Comparison of ENCODE assay signal across 16 cellular contexts in genomic region chr21:45479691-45480675, GRCh38.
DNase-seq lines count a peak whose midpoint lies in the region; ATAC-seq and TF ChIP-seq lines count a peak whose summit lies in the region.
"Had no signal": no experiment of that assay in that cellular context is flagged by ENCODE, and none has a peak within 500 bp of the region (broad histone marks: within the 10 kb centered on the region; RNA-seq: fewer than 3 reads in every experiment).

No MANE protein-coding gene starts in this region.

- H4K8ac ChIP-seq in H9 (replicated peaks; ENCODE audit: insufficient read length, low read depth, low read length): peak overlapping the region; percentile 40

- H3K27me3 Mint-ChIP-seq in H9 (ENCODE audit: low read depth): no peaks in the 10 kb centered on the region
- H3K27me3 Mint-ChIP-seq in activated naive CD4-positive, alpha-beta T cell treated with anti-CD3 and anti-CD28 coated beads for 36 hours (ENCODE audit: low read depth): no peaks in the 10 kb centered on the region
- H3K27me3 Mint-ChIP-seq in mesothelial cell of epicardium (ENCODE audit: low read depth): no peaks in the 10 kb centered on the region

- no peak overlapping the region for H3K14ac ChIP-seq in H9 (ENCODE audit: insufficient read depth, low read length)

- no peak overlapping the region for H2AFZ ChIP-seq in H9 (ENCODE audit: low read length)
- H2AFZ ChIP-seq: PC-9 had no signal

- H3K9ac ChIP-seq in BLaER1: peak overlapping the region; percentile 77
- H3K9ac ChIP-seq in H9 (ENCODE audit: extremely low read depth, insufficient read length, low read length): no peak overlapping the region

- no peaks in the 10 kb centered on the region for H4K20me1 ChIP-seq in BLaER1
- no peaks in the 10 kb centered on the region for H4K20me1 ChIP-seq in H9 (ENCODE audit: control insufficient read depth, insufficient read depth, insufficient read length)

- H3K27ac ChIP-seq in BLaER1 (peak overlapping the region; percentile 92), H9 (ENCODE audit: insufficient read length, low read depth, low read length) (no peak overlapping the region), upper lobe of right lung (no peak overlapping the region)
- H3K27ac ChIP-seq: PC-9, thyroid gland had no signal

- H4K91ac ChIP-seq in H9 (ENCODE audit: insufficient read length, low read depth, low read length): no peak overlapping the region

- H3K23me2 ChIP-seq in H9 (ENCODE audit: insufficient read length, low read depth, low read length, poor library complexity, severe bottlenecking): no peaks in the 10 kb centered on the region

- peak overlapping the region; percentile 57 for H3K4me3 ChIP-seq in BLaER1
- no peak overlapping the region for H3K4me3 ChIP-seq in upper lobe of right lung
- H3K4me3 ChIP-seq: PC-9, smooth muscle cell, thyroid gland had no signal

- H3K36me3 ChIP-seq in BLaER1: no peaks in the 10 kb centered on the region
- peaks cover 4% of the 10 kb centered on the region for H3K36me3 ChIP-seq in upper lobe of right lung

- TF ChIP-seq CTCF in H9 (conservative IDR thresholded peaks at IDR 0.05): no peak
- no peak for TF ChIP-seq CTCF in mesothelial cell of epicardium (IDR thresholded peaks at IDR 0.05; ENCODE audit: unreplicated experiment)
- no peak for TF ChIP-seq CTCF in GM10266 (IDR thresholded peaks at IDR 0.05; ENCODE audit: control insufficient read depth, insufficient read depth, low read depth, missing control alignments)
- TF ChIP-seq CTCF in upper lobe of right lung (IDR thresholded peaks at IDR 0.05): no peak

- H2BK120ac ChIP-seq in H9 (ENCODE audit: low read depth, low read length, poor library complexity, severe bottlenecking): no peak overlapping the region

- no peak for ATAC-seq in upper lobe of right lung
- ATAC-seq: SK-N-SH treated with all-trans-retinoic acid at 6 μM for 48 hours had no signal

- no peak overlapping the region for H2BK5ac ChIP-seq in H9 (ENCODE audit: insufficient read length, low read length)

- H3K27me3 ChIP-seq in BLaER1: no peaks in the 10 kb centered on the region
- H3K27me3 ChIP-seq in H9 (ENCODE audit: insufficient read depth, low read length): no peaks in the 10 kb centered on the region
- H3K27me3 ChIP-seq in upper lobe of right lung: no peaks in the 10 kb centered on the region
- H3K27me3 ChIP-seq: thyroid gland had no signal

- CTCF ChIA-PET in activated naive CD4-positive, alpha-beta T cell treated with anti-CD3 and anti-CD28 coated beads for 36 hours (lab: Charles Lee): no interaction called here

- H3K4me1 Mint-ChIP-seq in H9: no peaks in the 10 kb centered on the region
- H3K4me1 Mint-ChIP-seq in activated naive CD4-positive, alpha-beta T cell treated with anti-CD3 and anti-CD28 coated beads for 36 hours (ENCODE audit: low read depth): peaks cover 30% of the 10 kb centered on the region
- peaks cover 6% of the 10 kb centered on the region for H3K4me1 Mint-ChIP-seq in mesothelial cell of epicardium

- no CpG with 5 or more reads among the region's 37 CpGs for WGBS in H9 (ENCODE audit: extremely low coverage, insufficient read length, low lambda C conversion rate)

- peak overlapping the region in 1 of 3 experiments; percentile 71; a peak in 1 of 7 replicates for H3K27ac Mint-ChIP-seq in H9
- peak overlapping the region; percentile 65 for H3K27ac Mint-ChIP-seq in activated naive CD4-positive, alpha-beta T cell treated with anti-CD3 and anti-CD28 coated beads for 36 hours
- H3K27ac Mint-ChIP-seq in mesothelial cell of epicardium: peak overlapping the region; percentile 35

- no peak overlapping the region for H2AK5ac ChIP-seq in H9 (ENCODE audit: insufficient read length, low read length)

- no peak overlapping the region for H3T11ph ChIP-seq in H9 (ENCODE audit: low read length)

- H3K79me1 ChIP-seq in H9 (ENCODE audit: insufficient read depth, low read depth, low read length, poor library complexity, severe bottlenecking): no peaks in the 10 kb centered on the region

- H3K36me3 Mint-ChIP-seq in H9 (ENCODE audit: insufficient read depth in 1 of 3, low read depth in 3 of 3) (peaks cover 38 to 70% (median 51%) of the 10 kb centered on the region in 3 experiments), mesothelial cell of epicardium (peaks cover 21% of the 10 kb centered on the region)
- H3K36me3 Mint-ChIP-seq in activated naive CD4-positive, alpha-beta T cell treated with anti-CD3 and anti-CD28 coated beads for 36 hours (ENCODE audit: low read depth): no peaks in the 10 kb centered on the region

- intact Hi-C loops in activated naive CD4-positive, alpha-beta T cell treated with anti-CD3 and anti-CD28 coated beads for 36 hours (cut with micrococcal nuclease): no loop called here
- intact Hi-C loops in upper lobe of right lung (cut with DNase I): no loop called here

- H3K56ac ChIP-seq in H9 (ENCODE audit: insufficient read length, low read depth, low read length): no peak overlapping the region

- no peak for DNase-seq in H9
- DNase-seq in activated naive CD4-positive, alpha-beta T cell treated with anti-CD3 and anti-CD28 coated beads for 36 hours: peak; percentile 32
- DNase-seq in mesothelial cell of epicardium (ENCODE audit: low spot score in 2 of 2, unreplicated experiment in 2 of 2): no peak
- DNase-seq in iPS-NIHi11 (ENCODE audit: low spot score): no peak
- DNase-seq in GM10266 (ENCODE audit: extremely low spot score): no peak
- DNase-seq in LoVo (ENCODE audit: low spot score): no peak
- no peak for DNase-seq in upper lobe of right lung
- DNase-seq: caudate nucleus, DMS79, KBM-7, NCI-H1436 treated with DMSO at 0.1 percent for 48 hours, PC-9, thyroid gland had no signal

- no peak overlapping the region for H4K5ac ChIP-seq in H9 (ENCODE audit: insufficient read length, low read depth, low read length)

- peaks cover 0 to 2% of the 10 kb centered on the region in 2 experiments; a peak in 2 of 5 replicates for H3K9me3 Mint-ChIP-seq in H9
- H3K9me3 Mint-ChIP-seq in activated naive CD4-positive, alpha-beta T cell treated with anti-CD3 and anti-CD28 coated beads for 36 hours: peaks cover 3% of the 10 kb centered on the region
- H3K9me3 Mint-ChIP-seq in mesothelial cell of epicardium: no peaks in the 10 kb centered on the region

- no peak overlapping the region for H3K4ac ChIP-seq in H9 (ENCODE audit: low read depth, low read length)

- H3K23ac ChIP-seq in H9 (ENCODE audit: insufficient read length, low read depth, low read length): no peak overlapping the region

- no peak overlapping the region for H3K18ac ChIP-seq in H9 (ENCODE audit: insufficient read length, low read depth, low read length)

- H2BK15ac ChIP-seq in H9 (ENCODE audit: low read depth, low read length): no peak overlapping the region

- H3K4me1 ChIP-seq in BLaER1: peaks cover 70% of the 10 kb centered on the region
- H3K4me1 ChIP-seq in H9 (ENCODE audit: insufficient read depth, low read length): no peaks in the 10 kb centered on the region
- peaks cover 12% of the 10 kb centered on the region for H3K4me1 ChIP-seq in upper lobe of right lung
- H3K4me1 ChIP-seq: thyroid gland had no signal

- H3K9me3 ChIP-seq in BLaER1 (no peaks in the 10 kb centered on the region), H9 (ENCODE audit: control insufficient read depth, low read depth, low read length) (no peaks in the 10 kb centered on the region), upper lobe of right lung (no peaks in the 10 kb centered on the region)
- H3K9me3 ChIP-seq: thyroid gland had no signal

- H3K4me2 ChIP-seq in BLaER1 (peak overlapping the region; percentile 96), H9 (ENCODE audit: insufficient read depth, insufficient read length, low read length) (no peak overlapping the region)
- H3K4me2 ChIP-seq: PC-9, smooth muscle cell had no signal

- no peaks in the 10 kb centered on the region for H3K79me2 ChIP-seq in H9 (ENCODE audit: insufficient read depth, low read length)

- no peak overlapping the region for H2BK20ac ChIP-seq in H9 (ENCODE audit: low read depth, low read length, poor library complexity, severe bottlenecking)

- H3K4me3 Mint-ChIP-seq in H9 (no peak overlapping the region), mesothelial cell of epicardium (no peak overlapping the region)
- H3K4me3 Mint-ChIP-seq in activated naive CD4-positive, alpha-beta T cell treated with anti-CD3 and anti-CD28 coated beads for 36 hours: peak overlapping the region; percentile 71

- H2BK12ac ChIP-seq in H9 (ENCODE audit: insufficient read length, low read depth, low read length): no peak overlapping the region
